ENCODE assay signal across 8 cellular contexts in the genomic region with DNA sequence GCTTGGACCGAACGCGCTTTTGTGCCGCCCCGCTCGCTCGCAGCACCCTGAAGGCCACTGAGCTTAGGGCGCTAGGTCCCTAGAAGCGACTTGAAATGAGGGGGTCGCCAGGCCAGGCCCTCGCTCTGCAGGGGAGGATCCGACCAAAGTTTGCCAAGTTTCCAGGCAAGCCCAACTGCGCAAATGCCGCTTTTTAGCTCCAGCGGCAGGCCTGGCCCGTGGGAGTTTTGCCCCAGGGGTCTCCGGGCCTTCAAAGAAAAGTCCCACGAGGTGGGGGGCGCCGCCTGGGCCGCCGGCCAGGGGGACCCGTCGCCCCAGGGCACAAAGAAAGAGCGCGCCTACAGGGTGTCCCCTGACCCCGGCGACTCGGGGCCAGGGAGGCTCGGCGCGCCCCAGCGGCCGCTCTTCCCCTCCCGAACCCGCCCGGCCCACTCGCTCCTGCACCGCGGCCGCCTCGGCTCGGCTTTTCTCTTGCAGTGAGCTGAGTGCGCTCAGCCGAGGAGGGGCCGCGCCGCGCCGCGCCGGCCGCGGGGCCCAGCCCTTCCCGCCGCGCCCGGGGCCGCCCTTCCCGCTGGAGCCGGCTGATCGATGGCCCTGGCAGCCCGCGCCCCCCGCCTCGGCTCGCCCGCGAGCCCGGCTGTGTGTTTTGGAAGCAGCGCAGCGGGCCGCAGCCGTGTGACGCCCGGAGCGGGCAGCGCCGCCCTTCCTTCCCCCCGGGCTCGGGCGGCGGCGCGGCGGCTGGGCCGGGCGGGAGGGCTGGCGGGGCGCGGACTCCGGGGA. TPM values are rescaled to one million over a fixed set of nuclear protein-coding genes. Genes with fewer than 3 reads are reported as not detected.
DNase-seq lines count a peak whose midpoint lies in the region; ATAC-seq and TF ChIP-seq lines count a peak whose summit lies in the region.

No MANE protein-coding gene starts in this region.

- H3K27me3 ChIP-seq in kidney epithelial cell (ENCODE audit: control insufficient read depth, insufficient read depth, low read length): no peaks in the 10 kb centered on the region

- TF ChIP-seq CTCF in kidney epithelial cell (IDR thresholded peaks at IDR 0.05; ENCODE audit: insufficient read depth, low read length, poor library complexity, severe bottlenecking): no peak

- no peaks in the 10 kb centered on the region for H3K27me3 Mint-ChIP-seq in activated CD4-positive, alpha-beta T cell treated with anti-CD3 and anti-CD28 coated beads for 36 hours
- H3K27me3 Mint-ChIP-seq in stimulated activated memory B cell treated with anti-CD40 and anti-IgM and Interleukin-4, amounts not matched to agents 10 μg/mL and 1 μg/mL and 100 μg/mL, for 72 hours: no peaks in the 10 kb centered on the region

- H3K9me3 Mint-ChIP-seq in activated CD4-positive, alpha-beta T cell treated with anti-CD3 and anti-CD28 coated beads for 36 hours (ENCODE audit: low read depth): peaks cover 6% of the 10 kb centered on the region
- H3K9me3 Mint-ChIP-seq in stimulated activated memory B cell treated with anti-CD40 and anti-IgM and Interleukin-4, amounts not matched to agents 10 μg/mL and 1 μg/mL and 100 μg/mL, for 72 hours: no peaks in the 10 kb centered on the region

- CTCF ChIA-PET in activated CD4-positive, alpha-beta T cell treated with anti-CD3 and anti-CD28 coated beads for 36 hours (lab: Charles Lee): interaction anchor here (0.6 kb wide), 1 partner anchor 486 kb away, joined by 3 read pairs; no protein-coding TSS in a partner anchor

- H3K36me3 Mint-ChIP-seq in activated CD4-positive, alpha-beta T cell treated with anti-CD3 and anti-CD28 coated beads for 36 hours (ENCODE audit: low read depth): peaks cover 9% of the 10 kb centered on the region
- H3K36me3 Mint-ChIP-seq in stimulated activated memory B cell treated with anti-CD40 and anti-IgM and Interleukin-4, amounts not matched to agents 10 μg/mL and 1 μg/mL and 100 μg/mL, for 72 hours: peaks cover 3% of the 10 kb centered on the region

- peak overlapping the region; percentile 73 for H3K4me3 Mint-ChIP-seq in activated CD4-positive, alpha-beta T cell treated with anti-CD3 and anti-CD28 coated beads for 36 hours
- peak overlapping the region; percentile 76 for H3K4me3 Mint-ChIP-seq in stimulated activated memory B cell treated with anti-CD40 and anti-IgM and Interleukin-4, amounts not matched to agents 10 μg/mL and 1 μg/mL and 100 μg/mL, for 72 hours

- H3K4me3 ChIP-seq in kidney epithelial cell (ENCODE audit: low read depth, low read length): peak overlapping the region; percentile 58

- POLR2A ChIA-PET in activated CD4-positive, alpha-beta T cell treated with anti-CD3 and anti-CD28 coated beads for 36 hours (lab: Charles Lee): interaction anchor here (0.6 to 0.9 kb wide), 2 partner anchors 19 to 47 kb away, joined by 3 read pairs; no protein-coding TSS in a partner anchor

- H3K4me1 Mint-ChIP-seq in activated CD4-positive, alpha-beta T cell treated with anti-CD3 and anti-CD28 coated beads for 36 hours: peaks cover 62% of the 10 kb centered on the region
- peaks cover 50% of the 10 kb centered on the region for H3K4me1 Mint-ChIP-seq in stimulated activated memory B cell treated with anti-CD40 and anti-IgM and Interleukin-4, amounts not matched to agents 10 μg/mL and 1 μg/mL and 100 μg/mL, for 72 hours

- peak; percentile 31 for ATAC-seq in activated CD4-positive, alpha-beta T cell treated with anti-CD3 and anti-CD28 coated beads for 36 hours
- peak; percentile 39 for ATAC-seq in HG02610 (IDR thresholded peaks at IDR 0.05; ENCODE audit: unreplicated experiment)
- peak; percentile 76 for ATAC-seq in stimulated activated memory B cell treated with anti-CD40 and anti-IgM and Interleukin-4, amounts not matched to agents 10 μg/mL and 1 μg/mL and 100 μg/mL, for 72 hours

- peak overlapping the region; percentile 75 for H3K27ac Mint-ChIP-seq in activated CD4-positive, alpha-beta T cell treated with anti-CD3 and anti-CD28 coated beads for 36 hours
- peak overlapping the region; percentile 64 for H3K27ac Mint-ChIP-seq in stimulated activated memory B cell treated with anti-CD40 and anti-IgM and Interleukin-4, amounts not matched to agents 10 μg/mL and 1 μg/mL and 100 μg/mL, for 72 hours

- DNase-seq in activated CD4-positive, alpha-beta T cell treated with anti-CD3 and anti-CD28 coated beads for 36 hours: peak; percentile 73
- DNase-seq in activated CD4-positive, alpha-beta T cell treated with anti-CD3 and anti-CD28 coated beads for 1 hour: no peak
- DNase-seq in NCI-H526 (lab: John Stamatoyannopoulos, UW): peak; percentile 9 to 90
- peak; percentile 96 for DNase-seq in astrocyte of the hippocampus (ENCODE audit: low read depth, low spot score)
- no peak for DNase-seq in kidney epithelial cell (ENCODE audit: low read depth)
- DNase-seq in medulla oblongata (ENCODE audit: extremely low spot score): no peak

- intact Hi-C loops in activated CD4-positive, alpha-beta T cell treated with anti-CD3 and anti-CD28 coated beads for 36 hours (cut with DNase I, micrococcal nuclease): loop anchor here in 1 of 2 experiments (1.0 to 10.0 kb wide), 5 partner anchors 8 to 976 kb away; a partner anchor contains a TSS

- no peaks in the 10 kb centered on the region for H3K36me3 ChIP-seq in kidney epithelial cell (ENCODE audit: control insufficient read depth, insufficient read depth, low read length)

RNA-seq across cellular contexts. Expression of a gene that starts 0.8 kb away (rescaled TPM):
- total RNA-seq in activated CD4-positive, alpha-beta T cell treated with anti-CD3 and anti-CD28 coated beads for 36 hours: 1 to 10 TPM; 6.1 to 6.2 TPM
- 39.2 and 45.4 TPM in 2 replicates for total RNA-seq in kidney epithelial cell

Comparison
In these comparisons a context has a peak if more than half of its experiments do, and no peak if none do; other contexts are left out.
1. DNase-seq: peak in activated CD4-positive, alpha-beta T cell treated with anti-CD3 and anti-CD28 coated beads for 36 hours (single experiment), NCI-H526 (2 of 2) and astrocyte of the hippocampus (single experiment); none in activated CD4-positive, alpha-beta T cell treated with anti-CD3 and anti-CD28 coated beads for 1 hour (single experiment), kidney epithelial cell (single experiment) and medulla oblongata (single experiment).
2. Peak in every context shown above with its lines, with median percentiles within 50 percentile points of each other: ATAC-seq.